Comparison of ENCODE assay signal across 1 cellular context in the genomic region with DNA sequence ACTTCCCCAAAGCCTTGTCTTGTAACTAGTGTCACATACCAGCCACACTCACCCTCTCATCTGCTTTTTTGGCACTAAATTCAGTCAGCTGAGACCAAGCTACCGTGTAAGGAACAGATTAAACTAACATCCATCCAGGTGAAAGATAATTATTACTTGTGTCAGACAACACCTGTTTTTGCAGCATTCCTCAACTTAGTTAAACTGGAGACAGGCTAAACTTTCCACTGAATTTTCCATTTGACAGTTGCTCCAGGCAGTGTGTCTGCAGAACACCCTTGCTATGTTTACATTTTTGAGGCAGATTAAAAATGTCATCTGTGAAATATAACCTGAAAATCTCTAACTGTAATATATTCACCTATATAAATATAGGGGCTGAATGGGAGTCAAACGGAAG.
TF ChIP-seq lines count a peak whose summit lies in the region.

No MANE protein-coding gene starts in this region.

TF ChIP-seq in A549, 52 proteins besides CTCF, POLR2A, EP300 and RAD21 (continued from another document):
- TF ChIP-seq, protein P1, sequence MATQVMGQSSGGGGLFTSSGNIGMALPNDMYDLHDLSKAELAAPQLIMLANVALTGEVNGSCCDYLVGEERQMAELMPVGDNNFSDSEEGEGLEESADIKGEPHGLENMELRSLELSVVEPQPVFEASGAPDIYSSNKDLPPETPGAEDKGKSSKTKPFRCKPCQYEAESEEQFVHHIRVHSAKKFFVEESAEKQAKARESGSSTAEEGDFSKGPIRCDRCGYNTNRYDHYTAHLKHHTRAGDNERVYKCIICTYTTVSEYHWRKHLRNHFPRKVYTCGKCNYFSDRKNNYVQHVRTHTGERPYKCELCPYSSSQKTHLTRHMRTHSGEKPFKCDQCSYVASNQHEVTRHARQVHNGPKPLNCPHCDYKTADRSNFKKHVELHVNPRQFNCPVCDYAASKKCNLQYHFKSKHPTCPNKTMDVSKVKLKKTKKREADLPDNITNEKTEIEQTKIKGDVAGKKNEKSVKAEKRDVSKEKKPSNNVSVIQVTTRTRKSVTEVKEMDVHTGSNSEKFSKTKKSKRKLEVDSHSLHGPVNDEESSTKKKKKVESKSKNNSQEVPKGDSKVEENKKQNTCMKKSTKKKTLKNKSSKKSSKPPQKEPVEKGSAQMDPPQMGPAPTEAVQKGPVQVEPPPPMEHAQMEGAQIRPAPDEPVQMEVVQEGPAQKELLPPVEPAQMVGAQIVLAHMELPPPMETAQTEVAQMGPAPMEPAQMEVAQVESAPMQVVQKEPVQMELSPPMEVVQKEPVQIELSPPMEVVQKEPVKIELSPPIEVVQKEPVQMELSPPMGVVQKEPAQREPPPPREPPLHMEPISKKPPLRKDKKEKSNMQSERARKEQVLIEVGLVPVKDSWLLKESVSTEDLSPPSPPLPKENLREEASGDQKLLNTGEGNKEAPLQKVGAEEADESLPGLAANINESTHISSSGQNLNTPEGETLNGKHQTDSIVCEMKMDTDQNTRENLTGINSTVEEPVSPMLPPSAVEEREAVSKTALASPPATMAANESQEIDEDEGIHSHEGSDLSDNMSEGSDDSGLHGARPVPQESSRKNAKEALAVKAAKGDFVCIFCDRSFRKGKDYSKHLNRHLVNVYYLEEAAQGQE (IDR thresholded peaks at IDR 0.05): no peak
- TF ChIP-seq FOSL2 (IDR thresholded peaks at IDR 0.05) (no peak), FOSL2 (CRISPR knock-in tag; IDR thresholded peaks at IDR 0.05) (no peak), SREBF2 (IDR thresholded peaks at IDR 0.05) (no peak), KDM1A (IDR thresholded peaks at IDR 0.05; ENCODE audit: low read depth) (no peak), HEYL (CRISPR knock-in tag; IDR thresholded peaks at IDR 0.05) (no peak)
- TF ChIP-seq, protein P2, sequence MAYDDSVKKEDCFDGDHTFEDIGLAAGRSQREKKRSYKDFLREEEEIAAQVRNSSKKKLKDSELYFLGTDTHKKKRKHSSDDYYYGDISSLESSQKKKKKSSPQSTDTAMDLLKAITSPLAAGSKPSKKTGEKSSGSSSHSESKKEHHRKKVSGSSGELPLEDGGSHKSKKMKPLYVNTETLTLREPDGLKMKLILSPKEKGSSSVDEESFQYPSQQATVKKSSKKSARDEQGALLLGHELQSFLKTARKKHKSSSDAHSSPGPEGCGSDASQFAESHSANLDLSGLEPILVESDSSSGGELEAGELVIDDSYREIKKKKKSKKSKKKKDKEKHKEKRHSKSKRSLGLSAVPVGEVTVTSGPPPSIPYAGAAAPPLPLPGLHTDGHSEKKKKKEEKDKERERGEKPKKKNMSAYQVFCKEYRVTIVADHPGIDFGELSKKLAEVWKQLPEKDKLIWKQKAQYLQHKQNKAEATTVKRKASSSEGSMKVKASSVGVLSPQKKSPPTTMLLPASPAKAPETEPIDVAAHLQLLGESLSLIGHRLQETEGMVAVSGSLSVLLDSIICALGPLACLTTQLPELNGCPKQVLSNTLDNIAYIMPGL (CRISPR knock-in tag; IDR thresholded peaks at IDR 0.05; ENCODE audit: borderline replicate concordance): no peak
